33 cellular contexts compared by ENCODE assay signal in genomic region chr7:133293390-133294110, GRCh38. TPM values are rescaled to one million over a fixed set of nuclear protein-coding genes. Genes with fewer than 3 reads are reported as not detected.
DNase-seq lines count a peak whose midpoint lies in the region; ATAC-seq, FAIRE-seq and TF ChIP-seq lines count a peak whose summit lies in the region.
"Had no signal": no experiment of that assay in that cellular context is flagged by ENCODE, and none has a peak within 500 bp of the region (broad histone marks: within the 10 kb centered on the region; RNA-seq: fewer than 3 reads in every experiment).

No MANE protein-coding gene starts in this region.

- H3K4me3 ChIP-seq in GM23338 (no peak overlapping the region), dorsolateral prefrontal cortex (no peak overlapping the region)
- H3K4me3 ChIP-seq: BLaER1, left lung, spleen, testis had no signal

- intact Hi-C loops in dorsolateral prefrontal cortex (cut with DNase I) = no loop called here
- intact Hi-C loops in activated CD8-positive, alpha-beta T cell treated with anti-CD3 and anti-CD28 coated beads for 36 hours (cut with micrococcal nuclease) = no loop called here

- peak overlapping the region; percentile 40; the same call in 1 of the 2 replicates for H3K4me2 ChIP-seq in GM23338
- H3K4me2 ChIP-seq: BLaER1 had no signal

- no peaks in the 10 kb centered on the region for H4K20me1 ChIP-seq in GM23338 (replicated peaks; ENCODE audit: insufficient read depth)
- H4K20me1 ChIP-seq: BLaER1 had no signal

- H3K27ac Mint-ChIP-seq in GM23338 = no peak overlapping the region
- no peak overlapping the region for H3K27ac Mint-ChIP-seq in activated CD8-positive, alpha-beta T cell treated with anti-CD3 and anti-CD28 coated beads for 36 hours
- H3K27ac Mint-ChIP-seq: activated CD8-positive, alpha-beta memory T cell treated with anti-CD3 and anti-CD28 coated beads, Interleukin-2, amount 10 ng/mL, durations not matched to agents 7 days and 5 days; effector memory CD8-positive, alpha-beta T cell; memory B cell; stimulated activated naive CD8-positive, alpha-beta T cell treated with anti-CD3 and anti-CD28 coated beads, Interleukin-15, Interleukin-2, amounts not matched to agents 100 ng/mL and 50 ng/mL, for 24 hours; T-helper 17 cell had no signal

- H3K4me1 ChIP-seq in GM23338 (ENCODE audit: insufficient read depth) = peaks cover 13% of the 10 kb centered on the region; the same call in 1 of the 2 replicates
- H3K4me1 ChIP-seq: BLaER1, spleen, testis had no signal

- H3K27me3 Mint-ChIP-seq in GM23338 (ENCODE audit: insufficient read depth, low read depth, poor library complexity) = no peaks in the 10 kb centered on the region
- no peaks in the 10 kb centered on the region for H3K27me3 Mint-ChIP-seq in activated CD8-positive, alpha-beta T cell treated with anti-CD3 and anti-CD28 coated beads for 36 hours
- H3K27me3 Mint-ChIP-seq: activated CD8-positive, alpha-beta memory T cell treated with anti-CD3 and anti-CD28 coated beads, Interleukin-2, amount 10 ng/mL, durations not matched to agents 7 days and 5 days; effector memory CD8-positive, alpha-beta T cell; memory B cell; stimulated activated naive CD8-positive, alpha-beta T cell treated with anti-CD3 and anti-CD28 coated beads, Interleukin-15, Interleukin-2, amounts not matched to agents 100 ng/mL and 50 ng/mL, for 24 hours; T-helper 17 cell had no signal

- H3K27me3 ChIP-seq in GM23338 (ENCODE audit: insufficient read depth) = no peaks in the 10 kb centered on the region
- no peaks in the 10 kb centered on the region for H3K27me3 ChIP-seq in dorsolateral prefrontal cortex
- H3K27me3 ChIP-seq: BLaER1, left lung, spleen, testis had no signal

- POLR2A ChIA-PET in activated CD8-positive, alpha-beta T cell treated with anti-CD3 and anti-CD28 coated beads for 36 hours (lab: Charles Lee) = no interaction called here

- no peak for TF ChIP-seq CTCF in GM23338 (conservative IDR thresholded peaks at IDR 0.05; ENCODE audit: low read depth in 2 of 2)
- no peak for TF ChIP-seq CTCF in dorsolateral prefrontal cortex (IDR thresholded peaks at IDR 0.05 in 54 of 56, conservative IDR thresholded peaks at IDR 0.05 in 2 of 56; ENCODE audit: low read depth in 1 of 56, partially characterized antibody in 56 of 56)
- no peak for TF ChIP-seq CTCF in activated CD8-positive, alpha-beta T cell treated with anti-CD3 and anti-CD28 coated beads for 36 hours (IDR thresholded peaks at IDR 0.05)

- peaks cover 17% of the 10 kb centered on the region; the same call in 2 of the 3 replicates for H3K4me1 Mint-ChIP-seq in GM23338
- H3K4me1 Mint-ChIP-seq in activated CD8-positive, alpha-beta T cell treated with anti-CD3 and anti-CD28 coated beads for 36 hours (ENCODE audit: low read depth) = peaks cover 4% of the 10 kb centered on the region

- peaks cover 13% of the 10 kb centered on the region for H3K36me3 Mint-ChIP-seq in GM23338 (ENCODE audit: low read depth)
- H3K36me3 Mint-ChIP-seq in activated CD8-positive, alpha-beta T cell treated with anti-CD3 and anti-CD28 coated beads for 36 hours (ENCODE audit: low read depth) = peaks cover 37% of the 10 kb centered on the region

- no peak for ATAC-seq in GM23338
- ATAC-seq in activated CD8-positive, alpha-beta T cell treated with anti-CD3 and anti-CD28 coated beads for 36 hours = no peak
- ATAC-seq: activated CD8-positive, alpha-beta memory T cell treated with anti-CD3 and anti-CD28 coated beads, Interleukin-2, amount 10 ng/mL, durations not matched to agents 7 days and 5 days; activated T-cell treated with anti-CD3 and anti-CD28 coated beads, Interleukin-2, amount 50 U/mL, for 4 hours; effector memory CD8-positive, alpha-beta T cell; left lung; PC-3; right cardiac atrium; T-helper 17 cell had no signal

- H3K9me2 ChIP-seq in GM23338 (ENCODE audit: insufficient read depth) = no peaks in the 10 kb centered on the region

- H3K27ac ChIP-seq in GM23338 (ENCODE audit: low read depth) (no peak overlapping the region), dorsolateral prefrontal cortex (no peak overlapping the region)
- H3K27ac ChIP-seq: BLaER1, left lung, parathyroid adenoma, spleen, testis had no signal

- no peaks in the 10 kb centered on the region for H3K9me3 Mint-ChIP-seq in GM23338
- H3K9me3 Mint-ChIP-seq in activated CD8-positive, alpha-beta T cell treated with anti-CD3 and anti-CD28 coated beads for 36 hours = no peaks in the 10 kb centered on the region
- H3K9me3 Mint-ChIP-seq: activated T-cell treated with anti-CD3 and anti-CD28 coated beads, Interleukin-2, amount 50 U/mL, for 4 hours; effector memory CD8-positive, alpha-beta T cell; memory B cell; stimulated activated naive CD8-positive, alpha-beta T cell treated with anti-CD3 and anti-CD28 coated beads, Interleukin-15, Interleukin-2, amounts not matched to agents 100 ng/mL and 50 ng/mL, for 24 hours had no signal

- peaks cover 8% of the 10 kb centered on the region; the same call in 1 of the 2 replicates for H3K79me2 ChIP-seq in GM23338 (replicated peaks; ENCODE audit: insufficient read depth)
- H3K79me2 ChIP-seq: parathyroid adenoma had no signal

- H3K36me3 ChIP-seq in GM23338 (ENCODE audit: insufficient read depth) = peaks cover 4% of the 10 kb centered on the region; the same call in 1 of the 2 replicates

- no peak overlapping the region for H2AFZ ChIP-seq in GM23338
- H2AFZ ChIP-seq: parathyroid adenoma had no signal

- CTCF ChIA-PET in activated CD8-positive, alpha-beta T cell treated with anti-CD3 and anti-CD28 coated beads for 36 hours (lab: Charles Lee) = interaction anchor here (1.6 kb wide), 1 partner anchor 44 kb away, joined by 4 read pairs; no protein-coding TSS in a partner anchor

- no peaks in the 10 kb centered on the region for H3F3A ChIP-seq in GM23338 (replicated peaks; ENCODE audit: low read depth)

- DNase-seq in COR-L47 (lab: John Stamatoyannopoulos, UW) = peak; percentile 42
- DNase-seq in GM23338 (ENCODE audit: low spot score) = no peak
- DNase-seq in NCI-H2196 treated with DMSO at 0.1 percent for 48 hours (lab: John Stamatoyannopoulos, UW; ENCODE audit: unreplicated experiment) = peak; percentile 20
- no peak for DNase-seq in KG1 (lab: John Stamatoyannopoulos, UW)
- no peak for DNase-seq in dorsolateral prefrontal cortex
- DNase-seq in frontal cortex (ENCODE audit: low spot score in 2 of 2) = no peak
- no peak for DNase-seq in activated CD8-positive, alpha-beta T cell treated with anti-CD3 and anti-CD28 coated beads for 36 hours
- DNase-seq: activated CD4-positive, CD25-positive, alpha-beta regulatory T cell; activated CD8-positive, alpha-beta memory T cell treated with anti-CD3 and anti-CD28 coated beads, Interleukin-2, amount 10 ng/mL, durations not matched to agents 7 days and 5 days; activated naive CD4-positive, alpha-beta T cell treated with Interleukin-2 at 50 U/mL for 16 hours; activated T-cell treated with anti-CD3 and anti-CD28 coated beads, Interleukin-2, amount 50 U/mL, for 4 hours; central memory CD4-positive, alpha-beta T cell; cortex of kidney; effector memory CD8-positive, alpha-beta T cell; erythroblast; glutamatergic neuron; H7; left lung; NCI-H187 treated with DMSO at 0.1 percent for 48 hours; NCI-H446; NK-92 treated with Interleukin-12 subunit alpha and Interleukin-12 subunit beta, amount 100 ng/mL, for 24 hours; PC-3; right cardiac atrium; spleen; stimulated activated CD4-positive, alpha-beta T cell treated with anti-CD3 and anti-CD28 coated beads, Interleukin-2, amount 100 ng/mL, for 24 hours; T-helper 17 cell; testis had no signal

- FAIRE-seq in islet of Langerhans (lab: Jason Lieb, UNC) = peak; percentile 76
- no peak for FAIRE-seq in frontal cortex (lab: Jason Lieb, UNC)
- FAIRE-seq: TTC549 had no signal

- H3K4me3 Mint-ChIP-seq in GM23338 = no peak overlapping the region
- no peak overlapping the region for H3K4me3 Mint-ChIP-seq in activated CD8-positive, alpha-beta T cell treated with anti-CD3 and anti-CD28 coated beads for 36 hours
- H3K4me3 Mint-ChIP-seq: activated CD8-positive, alpha-beta memory T cell treated with anti-CD3 and anti-CD28 coated beads, Interleukin-2, amount 10 ng/mL, durations not matched to agents 7 days and 5 days; activated T-cell treated with anti-CD3 and anti-CD28 coated beads, Interleukin-2, amount 50 U/mL, for 4 hours; effector memory CD8-positive, alpha-beta T cell; memory B cell; stimulated activated naive CD8-positive, alpha-beta T cell treated with anti-CD3 and anti-CD28 coated beads, Interleukin-15, Interleukin-2, amounts not matched to agents 100 ng/mL and 50 ng/mL, for 24 hours; T-helper 17 cell had no signal

TF ChIP-seq in GM23338, 12 proteins besides CTCF, POLR2A, EP300 and RAD21 (continues in another document):
- TF ChIP-seq POLR2AphosphoS5 (IDR thresholded peaks at IDR 0.05; ENCODE audit: low read depth) = no peak
- no peak for TF ChIP-seq ZNF114 (CRISPR knock-in tag; IDR thresholded peaks at IDR 0.05)
- TF ChIP-seq, protein P1, sequence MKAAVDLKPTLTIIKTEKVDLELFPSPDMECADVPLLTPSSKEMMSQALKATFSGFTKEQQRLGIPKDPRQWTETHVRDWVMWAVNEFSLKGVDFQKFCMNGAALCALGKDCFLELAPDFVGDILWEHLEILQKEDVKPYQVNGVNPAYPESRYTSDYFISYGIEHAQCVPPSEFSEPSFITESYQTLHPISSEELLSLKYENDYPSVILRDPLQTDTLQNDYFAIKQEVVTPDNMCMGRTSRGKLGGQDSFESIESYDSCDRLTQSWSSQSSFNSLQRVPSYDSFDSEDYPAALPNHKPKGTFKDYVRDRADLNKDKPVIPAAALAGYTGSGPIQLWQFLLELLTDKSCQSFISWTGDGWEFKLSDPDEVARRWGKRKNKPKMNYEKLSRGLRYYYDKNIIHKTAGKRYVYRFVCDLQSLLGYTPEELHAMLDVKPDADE (IDR thresholded peaks at IDR 0.05) = no peak

RNA-seq across cellular contexts. Expression of gene EXOC4, which starts 40.7 kb away (rescaled TPM):
- 44.6 and 52.7 TPM in 2 replicates for total RNA-seq in GM23338 (2014; rRNA removed; shearing (Covaris generic))
- polyA plus RNA-seq in GM23338 (2016; fragmentation: Nextera tagmentation; extraction: Ambion mirVana) = 24.3 and 37.5 TPM in 2 replicates
- total RNA-seq in dorsolateral prefrontal cortex (100 to 1,000 TPM in 71 of 120 experiments, 10 to 100 TPM in 49; 57.4 to 138 (median 104) TPM), frontal cortex (286 TPM)
- total RNA-seq in activated CD8-positive, alpha-beta T cell treated with anti-CD3 and anti-CD28 coated beads for 36 hours = 10 to 100 TPM; 54.1 to 61.7 TPM

Comparison
In these comparisons a context has a peak if more than half of its experiments do, and no peak if none do; other contexts are left out.
1. DNase-seq: peak in COR-L47 (single experiment) and NCI-H2196 treated with DMSO at 0.1 percent for 48 hours (single experiment); none in GM23338 (single experiment), KG1 (single experiment), dorsolateral prefrontal cortex (0 of 10), frontal cortex (0 of 2) and activated CD8-positive, alpha-beta T cell treated with anti-CD3 and anti-CD28 coated beads for 36 hours (single experiment).